8 cellular contexts compared by ENCODE assay signal in genomic region chr3:12701591-12701990, GRCh38. TPM values are rescaled to one million over a fixed set of nuclear protein-coding genes. Genes with fewer than 3 reads are reported as not detected.
"Had no signal": no experiment of that assay in that cellular context is flagged by ENCODE, and none has a peak within 500 bp of the region (broad histone marks: within the 10 kb centered on the region; RNA-seq: fewer than 3 reads in every experiment).

No MANE protein-coding gene starts in this region.

RNA-seq across cellular contexts. Expression of gene TMEM40, which starts 57.5 kb away (rescaled TPM):
- total RNA-seq: subcutaneous adipose tissue, temporal lobe, thoracic aorta, thyroid gland, tibial nerve, transverse colon, upper lobe of right lung, uterus had no signal
